In the genomic region with DNA sequence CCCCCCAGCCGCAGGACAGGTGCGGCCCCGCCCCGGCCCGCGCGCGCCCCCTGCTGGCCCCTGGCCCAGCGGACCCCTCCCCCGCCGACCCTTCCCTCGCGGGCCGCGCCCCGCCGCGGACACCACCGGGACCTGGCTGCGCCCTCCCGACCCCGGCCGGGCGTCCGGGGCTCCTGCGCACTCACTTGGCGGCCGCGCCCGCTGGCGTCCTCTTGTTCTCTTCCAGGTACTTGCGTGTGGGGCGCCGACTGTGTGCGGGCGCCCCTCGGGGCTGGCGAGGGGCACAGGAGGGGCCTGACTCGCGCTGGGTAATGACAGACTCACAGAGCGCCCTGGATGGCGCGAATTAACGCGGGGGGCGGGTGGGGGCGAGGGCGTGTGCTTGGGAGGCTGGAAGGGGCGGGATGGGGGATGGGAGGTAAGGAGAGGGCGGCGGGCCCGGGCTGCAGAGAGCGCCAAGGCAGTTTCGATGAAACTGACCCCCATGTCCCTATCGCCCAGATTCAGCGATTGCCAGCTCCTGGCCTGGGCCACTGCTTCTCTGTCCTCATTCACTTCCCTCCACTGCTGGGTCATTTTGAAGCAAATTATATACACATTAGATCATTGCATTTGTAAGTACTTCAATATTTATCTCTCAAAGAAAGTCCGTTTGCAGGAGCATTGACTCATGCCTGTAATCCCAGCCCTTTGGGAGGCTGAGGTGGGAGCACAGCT, we compare ENCODE assay signal across 8 cellular contexts.
DNase-seq lines count a peak whose midpoint lies in the region; ATAC-seq and TF ChIP-seq lines count a peak whose summit lies in the region.

No MANE protein-coding gene starts in this region.

- H3K4me3 ChIP-seq in cardiac fibroblast (replicated peaks in 1 of 2; ENCODE audit: low read depth in 2 of 2, low read length in 2 of 2), result peak overlapping the region; percentile 50 to 57

- TF ChIP-seq CTCF in cardiac fibroblast (IDR thresholded peaks at IDR 0.05; ENCODE audit: low read depth, low read length), result no peak

- H3K27me3 ChIP-seq in layer of hippocampus (ENCODE audit: control insufficient read depth, insufficient read depth, low read length), result no peaks in the 10 kb centered on the region

- ATAC-seq in HG02852 (IDR thresholded peaks at IDR 0.05; ENCODE audit: unreplicated experiment), result no peak

- H3K27ac ChIP-seq in layer of hippocampus (ENCODE audit: low read depth, low read length), result peak overlapping the region; percentile 21

- DNase-seq in DMS53 treated with DMSO at 0.1 percent for 48 hours (lab: John Stamatoyannopoulos, UW; ENCODE audit: unreplicated experiment), result peak; percentile 44
- DNase-seq in HuH-7 (ENCODE audit: low spot score), result peak; percentile 89
- peak; percentile 12 to 44 (median 31) for DNase-seq in T-helper 2 cell
- DNase-seq in cardiac fibroblast (ENCODE audit: low read depth in 2 of 2), result peak; percentile 11 to 67
- DNase-seq in stimulated activated CD8-positive, alpha-beta memory T cell treated with anti-CD3 and anti-CD28 coated beads, Interleukin-12 subunit alpha, Interleukin-12 subunit beta, amount 100 ng/mL, for 1 hour (ENCODE audit: low read depth), result peak; percentile 9
- DNase-seq in medulla oblongata (ENCODE audit: extremely low spot score), result no peak
